In genomic region chr17:2439997-2440396, GRCh38 we compare ENCODE assay signal across 8 cellular contexts. TPM values are rescaled to one million over a fixed set of nuclear protein-coding genes. Genes with fewer than 3 reads are reported as not detected.
A peak's percentile ranks its signal among the peaks of the same experiment; 100 is the strongest.
DNase-seq lines count a peak whose midpoint lies in the region; ATAC-seq and TF ChIP-seq lines count a peak whose summit lies in the region.
"Not testable (repeated sequence)": the region's sequence is repeated elsewhere in the genome, so short reads cannot be mapped to it uniquely, and the experiment has no call there.

No MANE protein-coding gene starts in this region.

- H3K4me1 Mint-ChIP-seq in activated T-helper 17 cell treated with anti-CD3 and anti-CD28 coated beads, Interleukin-2, amount 50 U/mL, for 72 hours, result not testable (repeated sequence)

- H3K27me3 Mint-ChIP-seq in activated T-helper 17 cell treated with anti-CD3 and anti-CD28 coated beads, Interleukin-2, amount 50 U/mL, for 72 hours, result not testable (repeated sequence)

- ATAC-seq in activated T-helper 17 cell treated with anti-CD3 and anti-CD28 coated beads, Interleukin-2, amount 50 U/mL, for 72 hours (replicated peaks), result peak; percentile 65

- DNase-seq in CD1c-positive myeloid dendritic cell (ENCODE audit: extremely low spot score), result peak; percentile 91
- DNase-seq in HL-60 (ENCODE audit: low read depth in 1 of 2, low spot score in 1 of 2), result peak; percentile 57 to 70
- peak; percentile 2 for DNase-seq in NK-92 treated with Interleukin-12 subunit alpha and Interleukin-12 subunit beta, amount 100 ng/mL, for 24 hours (lab: John Stamatoyannopoulos, UW)
- DNase-seq in cardiac fibroblast (ENCODE audit: low read depth in 2 of 2), result peak; percentile 43 to 74
- peak; percentile 73 for DNase-seq in fibroblast of villous mesenchyme (ENCODE audit: low read depth)
- DNase-seq in myocyte (ENCODE audit: low read depth), result peak; percentile 19
- DNase-seq in stromal cell of bone marrow (ENCODE audit: low read depth), result peak; percentile 53

- H3K4me3 ChIP-seq in HL-60 (replicated peaks; ENCODE audit: insufficient read depth, low read length); cardiac fibroblast (replicated peaks in 1 of 2; ENCODE audit: low read depth in 2 of 2, low read length in 2 of 2); fibroblast of villous mesenchyme (ENCODE audit: low read depth, low read length): not testable (repeated sequence)

- H3K36me3 Mint-ChIP-seq in activated T-helper 17 cell treated with anti-CD3 and anti-CD28 coated beads, Interleukin-2, amount 50 U/mL, for 72 hours (ENCODE audit: low read depth), result peaks cover 70% of the 10 kb centered on the region

- not testable (repeated sequence) for H3K27ac Mint-ChIP-seq in activated T-helper 17 cell treated with anti-CD3 and anti-CD28 coated beads, Interleukin-2, amount 50 U/mL, for 72 hours

- H3K27ac ChIP-seq in HL-60 (replicated peaks), result peak overlapping the region; percentile 22

- TF ChIP-seq CTCF in HL-60 (IDR thresholded peaks at IDR 0.05; ENCODE audit: insufficient read depth, low read length); cardiac fibroblast (IDR thresholded peaks at IDR 0.05; ENCODE audit: low read depth, low read length); fibroblast of villous mesenchyme (IDR thresholded peaks at IDR 0.05; ENCODE audit: insufficient read depth, low read depth, low read length): not testable (repeated sequence)

- not testable (repeated sequence) for H3K27me3 ChIP-seq in HL-60 (ENCODE audit: insufficient read depth, poor library complexity, severe bottlenecking)

- not testable (repeated sequence) for H3K9me3 Mint-ChIP-seq in activated T-helper 17 cell treated with anti-CD3 and anti-CD28 coated beads, Interleukin-2, amount 50 U/mL, for 72 hours

- H3K4me3 Mint-ChIP-seq in activated T-helper 17 cell treated with anti-CD3 and anti-CD28 coated beads, Interleukin-2, amount 50 U/mL, for 72 hours, result not testable (repeated sequence)

RNA-seq across cellular contexts. Expression of gene MNT, which starts 39.1 kb away (rescaled TPM):
- 10 to 100 TPM; 28.7 to 33.2 TPM for total RNA-seq in activated T-helper 17 cell treated with anti-CD3 and anti-CD28 coated beads, Interleukin-2, amount 50 U/mL, for 72 hours
- total RNA-seq in fibroblast of villous mesenchyme (7.8 and 11.6 TPM in 2 replicates), myocyte (6.4 and 8.5 TPM in 2 replicates)
- 13.6 TPM for polyA plus RNA-seq in myocyte (2012)

Comparison
In these comparisons a context has a peak if more than half of its experiments do, and no peak if none do; other contexts are left out.
1. DNase-seq: peak in every context shown above with its lines; median percentile 91 in CD1c-positive myeloid dendritic cell; 73 in fibroblast of villous mesenchyme; 64 in HL-60; 58 in cardiac fibroblast; 53 in stromal cell of bone marrow; 19 in myocyte; 2 in NK-92 treated with Interleukin-12 subunit alpha and Interleukin-12 subunit beta, amount 100 ng/mL, for 24 hours.